8 cellular contexts compared by ENCODE assay signal in the genomic region with DNA sequence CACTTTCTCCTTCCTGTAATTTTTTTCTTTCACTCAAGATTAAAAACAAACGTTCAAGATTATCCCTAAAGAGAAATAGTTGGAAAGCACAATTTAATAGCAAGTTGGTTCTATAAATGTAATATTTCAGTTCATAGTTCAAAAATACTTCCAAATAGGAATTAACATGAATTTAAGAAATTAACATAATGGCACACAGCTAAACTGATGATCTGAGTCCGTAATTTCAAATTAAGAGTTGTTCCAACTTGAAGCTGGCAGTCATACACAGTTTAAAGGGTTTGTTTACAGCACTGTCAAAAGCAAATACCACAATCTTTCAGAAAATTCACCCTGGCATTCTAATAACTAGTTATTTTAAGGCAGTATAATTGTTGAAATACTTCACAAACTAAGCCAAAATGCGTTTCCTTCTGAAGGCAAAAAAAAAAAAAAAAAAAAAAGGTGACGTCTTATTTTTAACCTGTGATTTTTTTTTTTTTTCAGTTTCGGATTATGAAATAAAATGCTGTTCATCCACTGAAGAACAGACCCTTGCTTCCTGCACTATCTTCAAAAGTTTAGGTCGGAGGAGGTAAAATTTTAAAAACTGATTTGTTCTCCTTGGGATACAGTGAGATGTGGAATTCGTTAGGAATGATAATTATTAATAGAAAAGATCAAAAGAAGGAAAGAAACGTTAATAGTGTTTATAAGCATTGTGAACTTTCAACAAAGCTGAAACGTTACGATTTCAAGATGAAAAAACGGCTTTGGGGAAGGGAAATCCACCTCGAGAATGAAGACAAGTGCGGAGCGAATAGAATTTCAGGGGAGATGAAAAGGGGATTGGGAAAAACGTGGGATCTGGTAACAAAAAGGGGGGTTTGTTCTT. TPM values are rescaled to one million over a fixed set of nuclear protein-coding genes. Genes with fewer than 3 reads are reported as not detected.
A peak's percentile ranks its signal among the peaks of the same experiment; 100 is the strongest.
DNase-seq lines count a peak whose midpoint lies in the region; ATAC-seq and TF ChIP-seq lines count a peak whose summit lies in the region.

No MANE protein-coding gene starts in this region.

- no peak overlapping the region for H3K4ac ChIP-seq in mesendoderm (ENCODE audit: low read depth, low read length)

- peaks cover 0 to 5% (median 0%) of the 10 kb centered on the region in 7 donors for H3K9me3 Mint-ChIP-seq in CD14-positive monocyte

- no peak overlapping the region for H2BK15ac ChIP-seq in mesendoderm (replicated peaks; ENCODE audit: low read depth)

- no peaks in the 10 kb centered on the region for H3K27me3 ChIP-seq in mesendoderm (ENCODE audit: insufficient read depth, low read length, poor library complexity)

- intact Hi-C loops in CD14-positive monocyte (cut with micrococcal nuclease): loop anchor here (10.0 kb wide), 3 partner anchors 181 to 1181 kb away; partner anchors contain the start of gene GPBP1 (in 1 of the 2)

- H3K27ac Mint-ChIP-seq in CD14-positive monocyte: peak overlapping the region; percentile 93 to 99 (median 99)

- WGBS in mesendoderm (ENCODE audit: extremely low coverage, insufficient coverage, low lambda C conversion rate): no CpG with 5 or more reads among the region's 15 CpGs

- ATAC-seq in esophagus mucosa (no peak), GM21717 (IDR thresholded peaks at IDR 0.05; ENCODE audit: unreplicated experiment) (no peak)

- no peak overlapping the region for H3K23ac ChIP-seq in mesendoderm (ENCODE audit: low read length)

- H4K5ac ChIP-seq in mesendoderm (ENCODE audit: low read length): no peak overlapping the region

- H3K79me2 ChIP-seq in mesendoderm (ENCODE audit: control insufficient read depth, insufficient read depth, low read length): peaks cover 17% of the 10 kb centered on the region

- no peaks in the 10 kb centered on the region for H3K36me3 ChIP-seq in mesendoderm (ENCODE audit: control insufficient read depth, insufficient read depth, low read length)

- peak overlapping the region; percentile 72 for H3K4me2 ChIP-seq in mesendoderm (ENCODE audit: low read length)

- peak overlapping the region; percentile 93 for H3K27ac ChIP-seq in mesendoderm (ENCODE audit: low read depth, low read length)

- DNase-seq in CD14-positive monocyte (ENCODE audit: low spot score) (no peak), M059J (ENCODE audit: low read depth) (peak; percentile 17), mesendoderm (no peak), NCI-H1417 treated with DMSO at 0.1 percent for 48 hours (lab: John Stamatoyannopoulos, UW) (no peak)
- DNase-seq in central memory CD4-positive, alpha-beta T cell: peak; percentile 59
- DNase-seq in activated CD8-positive, alpha-beta memory T cell treated with anti-CD3 and anti-CD28 coated beads, Interleukin-2, amount 50 U/mL, for 48 hours: no peak

- H2AK5ac ChIP-seq in mesendoderm (ENCODE audit: low read length): no peak overlapping the region

- H3K36me3 Mint-ChIP-seq in CD14-positive monocyte: peaks cover 7 to 10% of the 10 kb centered on the region in 2 donors

- H3K4me1 ChIP-seq in mesendoderm (ENCODE audit: control insufficient read depth, low read depth, low read length): no peaks in the 10 kb centered on the region

- H2BK5ac ChIP-seq in mesendoderm (ENCODE audit: low read length): peak overlapping the region; percentile 37

- H3K4me3 Mint-ChIP-seq in CD14-positive monocyte: peak overlapping the region; percentile 98 to 99

- no peak overlapping the region for H4K8ac ChIP-seq in mesendoderm (ENCODE audit: low read depth, low read length)

- no peak for TF ChIP-seq CTCF in CD14-positive monocyte (IDR thresholded peaks at IDR 0.05)

- peak overlapping the region; percentile 97 for H3K56ac ChIP-seq in mesendoderm (ENCODE audit: low read length)

- H3K9ac ChIP-seq in mesendoderm (ENCODE audit: low read length): peak overlapping the region; percentile 88

- H3K4me1 Mint-ChIP-seq in CD14-positive monocyte: peaks cover 63% of the 10 kb centered on the region

- H2BK120ac ChIP-seq in mesendoderm (ENCODE audit: low read depth, low read length): no peak overlapping the region

- H3K27me3 Mint-ChIP-seq in CD14-positive monocyte (ENCODE audit: low read depth in 3 of 3): no peaks in the 10 kb centered on the region

- H3K4me3 ChIP-seq in mesendoderm (ENCODE audit: low read length): peak overlapping the region; percentile 92

- H3K18ac ChIP-seq in mesendoderm (ENCODE audit: low read length): peak overlapping the region; percentile 72

- peaks cover 2% of the 10 kb centered on the region for H3K79me1 ChIP-seq in mesendoderm (ENCODE audit: low read length)

RNA-seq across cellular contexts. Expression of gene IL6ST, which starts 0.9 kb away (rescaled TPM):
- polyA plus RNA-seq in CD14-positive monocyte: 10 to 100 TPM; 25.7 to 28.7 TPM
- total RNA-seq in M059J (2014; rRNA removed; shearing (Covaris generic)): 82.5 and 128 TPM in 2 replicates
- 7.6 TPM for polyA plus RNA-seq in mesendoderm (2013, experiment 1 of 2)
- 7.3 TPM for polyA plus RNA-seq in mesendoderm (2013, experiment 2 of 2)
- total RNA-seq in esophagus mucosa: 55.2 TPM

Comparison
In these comparisons a context has a peak if more than half of its experiments do, and no peak if none do; other contexts are left out.
1. DNase-seq: peak in M059J (single experiment) and central memory CD4-positive, alpha-beta T cell (single experiment); none in CD14-positive monocyte (single experiment), mesendoderm (single experiment), NCI-H1417 treated with DMSO at 0.1 percent for 48 hours (single experiment) and activated CD8-positive, alpha-beta memory T cell treated with anti-CD3 and anti-CD28 coated beads, Interleukin-2, amount 50 U/mL, for 48 hours (single experiment).